Comparison of ENCODE assay signal across 1 cellular context in the genomic region with DNA sequence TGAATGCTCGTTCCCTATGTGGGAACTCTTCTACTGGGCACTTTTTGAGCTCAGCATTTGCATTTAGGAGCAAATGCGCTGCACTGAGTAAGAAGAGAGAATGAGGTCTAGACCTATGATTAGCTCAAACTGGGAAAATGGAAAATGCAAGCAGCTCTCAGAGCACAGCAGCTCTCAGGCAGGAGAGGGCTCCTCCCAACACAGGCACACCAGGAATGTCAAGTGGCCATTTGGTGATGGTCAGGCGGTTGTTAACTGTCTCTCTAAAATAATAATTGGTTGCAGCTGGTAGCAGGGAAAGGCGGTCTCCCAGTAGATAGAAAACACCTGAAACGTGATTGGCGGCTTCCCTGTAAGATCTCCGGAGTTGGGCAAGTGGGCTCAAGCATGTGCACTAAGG.
TF ChIP-seq lines count a peak whose summit lies in the region.

No MANE protein-coding gene starts in this region.

TF ChIP-seq in K562, 482 proteins besides CTCF, POLR2A, EP300 and RAD21 (continued from another document):
- TF ChIP-seq, protein P1, sequence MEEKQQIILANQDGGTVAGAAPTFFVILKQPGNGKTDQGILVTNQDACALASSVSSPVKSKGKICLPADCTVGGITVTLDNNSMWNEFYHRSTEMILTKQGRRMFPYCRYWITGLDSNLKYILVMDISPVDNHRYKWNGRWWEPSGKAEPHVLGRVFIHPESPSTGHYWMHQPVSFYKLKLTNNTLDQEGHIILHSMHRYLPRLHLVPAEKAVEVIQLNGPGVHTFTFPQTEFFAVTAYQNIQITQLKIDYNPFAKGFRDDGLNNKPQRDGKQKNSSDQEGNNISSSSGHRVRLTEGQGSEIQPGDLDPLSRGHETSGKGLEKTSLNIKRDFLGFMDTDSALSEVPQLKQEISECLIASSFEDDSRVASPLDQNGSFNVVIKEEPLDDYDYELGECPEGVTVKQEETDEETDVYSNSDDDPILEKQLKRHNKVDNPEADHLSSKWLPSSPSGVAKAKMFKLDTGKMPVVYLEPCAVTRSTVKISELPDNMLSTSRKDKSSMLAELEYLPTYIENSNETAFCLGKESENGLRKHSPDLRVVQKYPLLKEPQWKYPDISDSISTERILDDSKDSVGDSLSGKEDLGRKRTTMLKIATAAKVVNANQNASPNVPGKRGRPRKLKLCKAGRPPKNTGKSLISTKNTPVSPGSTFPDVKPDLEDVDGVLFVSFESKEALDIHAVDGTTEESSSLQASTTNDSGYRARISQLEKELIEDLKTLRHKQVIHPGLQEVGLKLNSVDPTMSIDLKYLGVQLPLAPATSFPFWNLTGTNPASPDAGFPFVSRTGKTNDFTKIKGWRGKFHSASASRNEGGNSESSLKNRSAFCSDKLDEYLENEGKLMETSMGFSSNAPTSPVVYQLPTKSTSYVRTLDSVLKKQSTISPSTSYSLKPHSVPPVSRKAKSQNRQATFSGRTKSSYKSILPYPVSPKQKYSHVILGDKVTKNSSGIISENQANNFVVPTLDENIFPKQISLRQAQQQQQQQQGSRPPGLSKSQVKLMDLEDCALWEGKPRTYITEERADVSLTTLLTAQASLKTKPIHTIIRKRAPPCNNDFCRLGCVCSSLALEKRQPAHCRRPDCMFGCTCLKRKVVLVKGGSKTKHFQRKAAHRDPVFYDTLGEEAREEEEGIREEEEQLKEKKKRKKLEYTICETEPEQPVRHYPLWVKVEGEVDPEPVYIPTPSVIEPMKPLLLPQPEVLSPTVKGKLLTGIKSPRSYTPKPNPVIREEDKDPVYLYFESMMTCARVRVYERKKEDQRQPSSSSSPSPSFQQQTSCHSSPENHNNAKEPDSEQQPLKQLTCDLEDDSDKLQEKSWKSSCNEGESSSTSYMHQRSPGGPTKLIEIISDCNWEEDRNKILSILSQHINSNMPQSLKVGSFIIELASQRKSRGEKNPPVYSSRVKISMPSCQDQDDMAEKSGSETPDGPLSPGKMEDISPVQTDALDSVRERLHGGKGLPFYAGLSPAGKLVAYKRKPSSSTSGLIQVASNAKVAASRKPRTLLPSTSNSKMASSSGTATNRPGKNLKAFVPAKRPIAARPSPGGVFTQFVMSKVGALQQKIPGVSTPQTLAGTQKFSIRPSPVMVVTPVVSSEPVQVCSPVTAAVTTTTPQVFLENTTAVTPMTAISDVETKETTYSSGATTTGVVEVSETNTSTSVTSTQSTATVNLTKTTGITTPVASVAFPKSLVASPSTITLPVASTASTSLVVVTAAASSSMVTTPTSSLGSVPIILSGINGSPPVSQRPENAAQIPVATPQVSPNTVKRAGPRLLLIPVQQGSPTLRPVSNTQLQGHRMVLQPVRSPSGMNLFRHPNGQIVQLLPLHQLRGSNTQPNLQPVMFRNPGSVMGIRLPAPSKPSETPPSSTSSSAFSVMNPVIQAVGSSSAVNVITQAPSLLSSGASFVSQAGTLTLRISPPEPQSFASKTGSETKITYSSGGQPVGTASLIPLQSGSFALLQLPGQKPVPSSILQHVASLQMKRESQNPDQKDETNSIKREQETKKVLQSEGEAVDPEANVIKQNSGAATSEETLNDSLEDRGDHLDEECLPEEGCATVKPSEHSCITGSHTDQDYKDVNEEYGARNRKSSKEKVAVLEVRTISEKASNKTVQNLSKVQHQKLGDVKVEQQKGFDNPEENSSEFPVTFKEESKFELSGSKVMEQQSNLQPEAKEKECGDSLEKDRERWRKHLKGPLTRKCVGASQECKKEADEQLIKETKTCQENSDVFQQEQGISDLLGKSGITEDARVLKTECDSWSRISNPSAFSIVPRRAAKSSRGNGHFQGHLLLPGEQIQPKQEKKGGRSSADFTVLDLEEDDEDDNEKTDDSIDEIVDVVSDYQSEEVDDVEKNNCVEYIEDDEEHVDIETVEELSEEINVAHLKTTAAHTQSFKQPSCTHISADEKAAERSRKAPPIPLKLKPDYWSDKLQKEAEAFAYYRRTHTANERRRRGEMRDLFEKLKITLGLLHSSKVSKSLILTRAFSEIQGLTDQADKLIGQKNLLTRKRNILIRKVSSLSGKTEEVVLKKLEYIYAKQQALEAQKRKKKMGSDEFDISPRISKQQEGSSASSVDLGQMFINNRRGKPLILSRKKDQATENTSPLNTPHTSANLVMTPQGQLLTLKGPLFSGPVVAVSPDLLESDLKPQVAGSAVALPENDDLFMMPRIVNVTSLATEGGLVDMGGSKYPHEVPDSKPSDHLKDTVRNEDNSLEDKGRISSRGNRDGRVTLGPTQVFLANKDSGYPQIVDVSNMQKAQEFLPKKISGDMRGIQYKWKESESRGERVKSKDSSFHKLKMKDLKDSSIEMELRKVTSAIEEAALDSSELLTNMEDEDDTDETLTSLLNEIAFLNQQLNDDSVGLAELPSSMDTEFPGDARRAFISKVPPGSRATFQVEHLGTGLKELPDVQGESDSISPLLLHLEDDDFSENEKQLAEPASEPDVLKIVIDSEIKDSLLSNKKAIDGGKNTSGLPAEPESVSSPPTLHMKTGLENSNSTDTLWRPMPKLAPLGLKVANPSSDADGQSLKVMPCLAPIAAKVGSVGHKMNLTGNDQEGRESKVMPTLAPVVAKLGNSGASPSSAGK (IDR thresholded peaks at IDR 0.05) = no peak
- no peak for TF ChIP-seq ETS2 (tag; IDR thresholded peaks at IDR 0.05; ENCODE audit: borderline replicate concordance, poor library complexity, severe bottlenecking)
- no peak for TF ChIP-seq MCM2 (IDR thresholded peaks at IDR 0.05; ENCODE audit: low read depth)
- no peak for TF ChIP-seq MAX (CRISPR knock-in tag; IDR thresholded peaks at IDR 0.05)
- no peak for TF ChIP-seq TEAD1 (CRISPR knock-in tag; IDR thresholded peaks at IDR 0.05)
- TF ChIP-seq ELK3 (CRISPR knock-in tag; IDR thresholded peaks at IDR 0.05) = no peak
- TF ChIP-seq CCNT2 (IDR thresholded peaks at IDR 0.05; ENCODE audit: borderline replicate concordance, extremely low read depth, insufficient read length, low read depth, low read length) = no peak
- no peak for TF ChIP-seq E2F3 (CRISPR knock-in tag; IDR thresholded peaks at IDR 0.05)
- TF ChIP-seq MTA3 (IDR thresholded peaks at IDR 0.05; ENCODE audit: borderline replicate concordance) = no peak
- no peak for TF ChIP-seq SAFB2 (IDR thresholded peaks at IDR 0.05; ENCODE audit: borderline replicate concordance, low read depth, low read length, severe bottlenecking)
- no peak for TF ChIP-seq ZNF561 (CRISPR knock-in tag; conservative IDR thresholded peaks at IDR 0.05)
- TF ChIP-seq CBX8 (IDR thresholded peaks at IDR 0.05; ENCODE audit: borderline replicate concordance, extremely low read depth, low read depth, low read length, poor library complexity, severe bottlenecking) = no peak
- TF ChIP-seq CEBPB (tag; IDR thresholded peaks at IDR 0.05) = no peak
